In the genomic region with DNA sequence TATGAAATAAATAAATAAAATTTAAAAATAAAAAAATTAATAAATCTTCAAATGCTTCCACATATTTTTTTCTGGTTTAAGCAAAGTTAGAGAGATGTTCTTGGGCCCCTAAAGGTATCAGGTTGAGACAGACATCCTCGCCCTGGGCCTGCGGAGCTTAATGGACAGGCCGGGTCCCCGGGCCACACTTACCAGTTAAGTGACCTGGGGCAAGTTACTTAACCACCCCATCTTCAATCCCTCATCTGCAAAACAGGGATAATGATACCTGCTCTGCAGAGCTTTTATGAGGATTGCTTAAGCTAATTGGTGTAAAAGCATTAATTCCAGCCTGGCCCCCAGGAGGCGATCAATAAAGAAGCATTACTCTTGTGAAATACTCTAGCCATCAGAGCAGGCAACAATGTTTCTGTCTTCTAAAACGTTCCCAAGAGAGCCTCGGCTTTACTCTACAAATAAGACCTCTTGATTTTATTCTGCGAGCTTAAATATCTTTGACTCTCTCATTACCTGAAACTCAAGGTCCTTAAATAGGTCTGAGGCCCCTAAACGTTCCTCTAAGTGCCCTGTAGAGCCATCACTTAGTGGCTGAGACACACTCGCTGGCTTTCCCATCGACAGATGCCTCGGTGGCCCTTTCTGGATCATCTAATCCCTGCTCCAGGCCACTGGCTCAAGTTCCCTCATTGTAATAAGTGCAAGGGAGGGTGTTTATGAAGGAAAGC, we compare ENCODE assay signal across 14 cellular contexts.
DNase-seq lines count a peak whose midpoint lies in the region; TF ChIP-seq lines count a peak whose summit lies in the region.
"Had no signal": no experiment of that assay in that cellular context is flagged by ENCODE, and none has a peak within 500 bp of the region (broad histone marks: within the 10 kb centered on the region; RNA-seq: fewer than 3 reads in every experiment).

No MANE protein-coding gene starts in this region.

- H3K27ac Mint-ChIP-seq in type B pancreatic cell: peak overlapping the region; percentile 6

- no peak overlapping the region for H3K27ac ChIP-seq in adrenal gland
- H3K27ac ChIP-seq: left ventricle myocardium inferior, SJSA1 had no signal

- no peaks in the 10 kb centered on the region for H3K27me3 ChIP-seq in adrenal gland
- H3K27me3 ChIP-seq: SJSA1, transverse colon had no signal

- H3K4me3 ChIP-seq in adrenal gland: no peak overlapping the region
- H3K4me3 ChIP-seq: left ventricle myocardium inferior, SJSA1, transverse colon had no signal

- no peak overlapping the region for H3K4me3 Mint-ChIP-seq in type B pancreatic cell
- H3K4me3 Mint-ChIP-seq: naive B cell had no signal

- TF ChIP-seq POLR2A in adrenal gland (IDR thresholded peaks at IDR 0.05): no peak

- H3K27me3 Mint-ChIP-seq in type B pancreatic cell: peaks cover 7% of the 10 kb centered on the region

- H3K4me1 Mint-ChIP-seq in type B pancreatic cell (ENCODE audit: unreplicated experiment): peaks cover 31% of the 10 kb centered on the region
- H3K4me1 Mint-ChIP-seq: naive B cell had no signal

- H3K9me3 ChIP-seq in adrenal gland (replicated peaks in 1 of 3): no peaks in the 10 kb centered on the region
- H3K9me3 ChIP-seq: SJSA1 had no signal

- H3K36me3 ChIP-seq in adrenal gland (replicated peaks in 1 of 2): no peaks in the 10 kb centered on the region
- H3K36me3 ChIP-seq: left ventricle myocardium inferior, SJSA1, transverse colon had no signal

- H3K36me3 Mint-ChIP-seq in type B pancreatic cell: no peaks in the 10 kb centered on the region

- intact Hi-C loops in adrenal gland (cut with DNase I): no loop called here

- 83 to 85% (median 84%) methylated on average over 12 of the region's 12 CpGs for WGBS in adrenal gland, 4 donors

- peak; percentile 3 for DNase-seq in activated naive CD4-positive, alpha-beta T cell treated with anti-CD3 and anti-CD28 coated beads, Interleukin-2, amount 50 U/mL, for 16 hours
- DNase-seq in activated naive CD4-positive, alpha-beta T cell (lab: John Stamatoyannopoulos, UW): no peak
- DNase-seq in adrenal gland (peak in 4 of 7 donors; percentile 3 to 13 (median 6)), mesenteric fat pad (ENCODE audit: low spot score) (peak; percentile 49), type B pancreatic cell (ENCODE audit: extremely low spot score, unreplicated experiment) (peak; percentile 47), NCI-H1930 (lab: John Stamatoyannopoulos, UW) (no peak), kidney glomerular epithelial cell (lab: John Stamatoyannopoulos, UW) (no peak)
- DNase-seq in stimulated activated CD8-positive, alpha-beta memory T cell treated with anti-CD3 and anti-CD28 coated beads, Interleukin-4, amount 100 ng/mL, for 48 hours: no peak
- DNase-seq: activated CD4-positive, alpha-beta T cell treated with anti-CD3 and anti-CD28 coated beads, Interleukin-2, amount 50 U/mL, for 1 hour; left ventricle myocardium inferior; naive B cell; NCI-H2081 treated with DMSO at 0.1 percent for 48 hours; transverse colon had no signal

- H3K4me1 ChIP-seq in adrenal gland (replicated peaks in 1 of 2): peaks cover 12 to 23% of the 10 kb centered on the region in 2 donors
- H3K4me1 ChIP-seq: left ventricle myocardium inferior, SJSA1 had no signal

- H3K9me3 Mint-ChIP-seq in type B pancreatic cell: no peaks in the 10 kb centered on the region

- no peak for TF ChIP-seq CTCF in adrenal gland (IDR thresholded peaks at IDR 0.05)
- no peak for TF ChIP-seq CTCF in type B pancreatic cell (conservative IDR thresholded peaks at IDR 0.05)

Comparison
In these comparisons a context has a peak if more than half of its experiments do, and no peak if none do; other contexts are left out.
1. DNase-seq: peak in activated naive CD4-positive, alpha-beta T cell treated with anti-CD3 and anti-CD28 coated beads, Interleukin-2, amount 50 U/mL, for 16 hours (single experiment), adrenal gland (4 of 7), mesenteric fat pad (single experiment) and type B pancreatic cell (single experiment); none in activated naive CD4-positive, alpha-beta T cell (0 of 4), NCI-H1930 (0 of 2), stimulated activated CD8-positive, alpha-beta memory T cell treated with anti-CD3 and anti-CD28 coated beads, Interleukin-4, amount 100 ng/mL, for 48 hours (single experiment) and kidney glomerular epithelial cell (single experiment).